Comparison of ENCODE assay signal across 18 cellular contexts in genomic region chr5:54874337-54875021, GRCh38.
DNase-seq lines count a peak whose midpoint lies in the region; ATAC-seq, FAIRE-seq and TF ChIP-seq lines count a peak whose summit lies in the region.
"Had no signal": no experiment of that assay in that cellular context is flagged by ENCODE, and none has a peak within 500 bp of the region (broad histone marks: within the 10 kb centered on the region; RNA-seq: fewer than 3 reads in every experiment).

No MANE protein-coding gene starts in this region.

- intact Hi-C loops in PC-9 (cut with micrococcal nuclease; ENCODE audit: unreplicated experiment): no loop called here
- intact Hi-C loops in endothelial cell of umbilical vein (cut with micrococcal nuclease): loop anchor here (5.0 kb wide), 1 partner anchor 627 kb away; no protein-coding TSS in a partner anchor
- intact Hi-C loops in natural killer cell (cut with micrococcal nuclease): no loop called here
- intact Hi-C loops in activated CD4-positive, alpha-beta T cell treated with anti-CD3 and anti-CD28 coated beads for 36 hours (cut with DNase I, micrococcal nuclease): no loop called here

- H3K4me2 ChIP-seq in PC-9 (peak overlapping the region; percentile 68), endothelial cell of umbilical vein (ENCODE audit: insufficient read depth, low read length) (peak overlapping the region; percentile 12)
- H3K4me2 ChIP-seq: neural progenitor cell had no signal

- dilution Hi-C loops in endothelial cell of umbilical vein (cut with MboI; ENCODE audit: extremely low pct_ligation_motif_present, low sequenced_read_pairs): no loop called here

- no peak for TF ChIP-seq CTCF in PC-9 (conservative IDR thresholded peaks at IDR 0.05)
- no peak for TF ChIP-seq CTCF in endothelial cell of umbilical vein (IDR thresholded peaks at IDR 0.05; ENCODE audit: extremely low read depth in 1 of 2, insufficient read depth in 1 of 2, low read depth in 1 of 2, low read length in 2 of 2)
- TF ChIP-seq CTCF in natural killer cell (IDR thresholded peaks at IDR 0.05): no peak

- H3K4me3 Mint-ChIP-seq in natural killer cell: no peak overlapping the region
- no peak overlapping the region for H3K4me3 Mint-ChIP-seq in activated CD4-positive, alpha-beta T cell treated with anti-CD3 and anti-CD28 coated beads for 36 hours
- H3K4me3 Mint-ChIP-seq: activated CD4-positive, alpha-beta T cell treated with anti-CD3 and anti-CD28 coated beads, Interleukin-2, amount 10 ng/mL, durations not matched to agents 24 days and 14 days; activated T-cell treated with anti-CD3 and anti-CD28 coated beads, Interleukin-2, amount 50 U/mL, for 24 hours; CD8-positive, alpha-beta T cell; neural progenitor cell had no signal

- no peaks in the 10 kb centered on the region for H3K9me2 ChIP-seq in PC-9 (ENCODE audit: insufficient read depth)

- no peaks in the 10 kb centered on the region for H3K4me1 Mint-ChIP-seq in natural killer cell
- peaks cover 3% of the 10 kb centered on the region for H3K4me1 Mint-ChIP-seq in activated CD4-positive, alpha-beta T cell treated with anti-CD3 and anti-CD28 coated beads for 36 hours
- H3K4me1 Mint-ChIP-seq: neural progenitor cell had no signal

- H3K9me3 ChIP-seq in PC-9 (ENCODE audit: insufficient read depth, low read depth) (no peaks in the 10 kb centered on the region), endothelial cell of umbilical vein (replicated peaks; ENCODE audit: control insufficient read depth, insufficient read depth, low read length) (no peaks in the 10 kb centered on the region)
- H3K9me3 ChIP-seq: left ventricle myocardium inferior, transverse colon had no signal

- H3K27ac Mint-ChIP-seq in natural killer cell: no peak overlapping the region
- no peak overlapping the region for H3K27ac Mint-ChIP-seq in activated CD4-positive, alpha-beta T cell treated with anti-CD3 and anti-CD28 coated beads for 36 hours
- H3K27ac Mint-ChIP-seq: activated CD4-positive, alpha-beta T cell treated with anti-CD3 and anti-CD28 coated beads, Interleukin-2, amount 10 ng/mL, durations not matched to agents 24 days and 14 days; activated T-cell treated with anti-CD3 and anti-CD28 coated beads, Interleukin-2, amount 50 U/mL, for 24 hours; CD8-positive, alpha-beta T cell; neural progenitor cell had no signal

- no peaks in the 10 kb centered on the region for H3K9me3 Mint-ChIP-seq in natural killer cell
- no peaks in the 10 kb centered on the region for H3K9me3 Mint-ChIP-seq in activated CD4-positive, alpha-beta T cell treated with anti-CD3 and anti-CD28 coated beads for 36 hours (ENCODE audit: low read depth)
- H3K9me3 Mint-ChIP-seq: activated CD4-positive, alpha-beta T cell treated with anti-CD3 and anti-CD28 coated beads, Interleukin-2, amount 10 ng/mL, durations not matched to agents 24 days and 14 days; activated T-cell treated with anti-CD3 and anti-CD28 coated beads, Interleukin-2, amount 50 U/mL, for 24 hours; CD8-positive, alpha-beta T cell; neural progenitor cell had no signal

- H3K9ac ChIP-seq in endothelial cell of umbilical vein (replicated peaks; ENCODE audit: extremely low read depth, insufficient read depth, low read length): no peak overlapping the region
- H3K9ac ChIP-seq: neural progenitor cell had no signal

- POLR2A ChIA-PET in PC-9 (lab: Charles Lee; ENCODE audit: unreplicated experiment): no interaction called here
- POLR2A ChIA-PET in endothelial cell of umbilical vein (lab: Charles Lee): no interaction called here
- POLR2A ChIA-PET in activated CD4-positive, alpha-beta T cell treated with anti-CD3 and anti-CD28 coated beads for 36 hours (lab: Charles Lee): no interaction called here

- peak; percentile 45 for DNase-seq in KBM-7
- peak in 1 of 2 experiments; percentile 91 for DNase-seq in PC-9
- peak; percentile 92 for DNase-seq in endothelial cell of umbilical vein (ENCODE audit: low read depth, low spot score)
- peak; percentile 40 for DNase-seq in pulmonary artery endothelial cell (ENCODE audit: low read depth, low spot score)
- DNase-seq in natural killer cell: no peak
- DNase-seq in NK-92 (lab: John Stamatoyannopoulos, UW; ENCODE audit: unreplicated experiment): no peak
- no peak for DNase-seq in activated CD4-positive, alpha-beta T cell treated with anti-CD3 and anti-CD28 coated beads for 36 hours
- DNase-seq: activated CD4-positive, alpha-beta T cell treated with anti-CD3 and anti-CD28 coated beads, Interleukin-2, amount 10 ng/mL, durations not matched to agents 24 days and 14 days; activated T-cell treated with anti-CD3 and anti-CD28 coated beads, Interleukin-2, amount 50 U/mL, for 24 hours; anterior cingulate cortex; CD8-positive, alpha-beta T cell; effector memory CD4-positive, alpha-beta T cell; left ventricle myocardium inferior; NCI-H187; stimulated activated CD4-positive, alpha-beta T cell treated with anti-CD3 and anti-CD28 coated beads, Interleukin-12 subunit alpha, Interleukin-12 subunit beta, amount 100 ng/mL, for 4 hours; transverse colon had no signal

- H3K9me1 ChIP-seq in endothelial cell of umbilical vein (replicated peaks; ENCODE audit: control insufficient read depth, extremely low read depth, insufficient read depth, low read length): no peaks in the 10 kb centered on the region

- no TSS peak for BruUV-seq in PC-9 (replicated peaks; lab: Mats Ljungman, UMichigan)
- no TSS peak for BruUV-seq in endothelial cell of umbilical vein (replicated peaks; lab: Mats Ljungman, UMichigan)

- CTCF ChIA-PET in PC-9 (lab: Charles Lee): no interaction called here
- CTCF ChIA-PET in endothelial cell of umbilical vein (lab: Charles Lee): interaction anchor here (0.7 to 3.5 kb wide), 6 partner anchors 12 to 631 kb away, joined by 3 to 24 read pairs (median 3); partner anchors contain the start of genes GPX8 and SNX18
- CTCF ChIA-PET in activated CD4-positive, alpha-beta T cell treated with anti-CD3 and anti-CD28 coated beads for 36 hours (lab: Charles Lee): interaction anchor here (0.9 to 1.2 kb wide), 4 partner anchors 8 to 13 kb away, joined by 3 to 7 read pairs (median 4); no protein-coding TSS in a partner anchor

- H3K27me3 Mint-ChIP-seq in natural killer cell (ENCODE audit: low read depth in 2 of 2): peaks cover 9 to 38% of the 10 kb centered on the region in 2 donors
- H3K27me3 Mint-ChIP-seq in activated CD4-positive, alpha-beta T cell treated with anti-CD3 and anti-CD28 coated beads for 36 hours: peaks cover 46% of the 10 kb centered on the region

- H3K4me3 ChIP-seq in PC-9: peak overlapping the region; percentile 6; the same call in 1 of the 2 replicates
- H3K4me3 ChIP-seq in endothelial cell of umbilical vein (replicated peaks in 1 of 3; ENCODE audit: insufficient read depth in 1 of 3, low read depth in 1 of 3, low read length in 3 of 3): no peak overlapping the region
- H3K4me3 ChIP-seq: left ventricle myocardium inferior, neural progenitor cell, transverse colon had no signal

- in situ Hi-C loops in KBM-7 (cut with MboI; ENCODE audit: low pct_unique_long_range_greater_than_20kb, low sequenced_read_pairs): loop anchor here (25.0 kb wide), 2 partner anchors 362 to 637 kb away; partner anchors contain the start of gene SNX18

- H3K4me1 ChIP-seq in PC-9 (replicated peaks; ENCODE audit: insufficient read depth): peaks cover 27% of the 10 kb centered on the region
- H3K4me1 ChIP-seq in endothelial cell of umbilical vein (ENCODE audit: control insufficient read depth, extremely low read depth, insufficient read depth, low read length): peaks cover 3% of the 10 kb centered on the region
- H3K4me1 ChIP-seq: neural progenitor cell, transverse colon had no signal

- no peak for FAIRE-seq in endothelial cell of umbilical vein (lab: Jason Lieb, UNC)

- H3K27me3 ChIP-seq in PC-9 (ENCODE audit: insufficient read depth, low read depth) (no peaks in the 10 kb centered on the region), endothelial cell of umbilical vein (ENCODE audit: control insufficient read depth in 2 of 2, insufficient read depth in 2 of 2, low read length in 2 of 2) (peaks cover 0 to 4% of the 10 kb centered on the region in 2 experiments)
- H3K27me3 ChIP-seq: neural progenitor cell had no signal

- H2AFZ ChIP-seq in PC-9: no peak overlapping the region
- no peak overlapping the region for H2AFZ ChIP-seq in endothelial cell of umbilical vein (ENCODE audit: low read depth, low read length)
- H2AFZ ChIP-seq: neural progenitor cell had no signal

- peak overlapping the region; percentile 73 for H3K27ac ChIP-seq in PC-9
- no peak overlapping the region for H3K27ac ChIP-seq in endothelial cell of umbilical vein (ENCODE audit: insufficient read depth, low read depth, low read length)
- H3K27ac ChIP-seq: left ventricle myocardium inferior, neural progenitor cell, transverse colon had no signal

- H3K79me2 ChIP-seq in PC-9 (ENCODE audit: low read depth): no peaks in the 10 kb centered on the region
- H3K79me2 ChIP-seq in endothelial cell of umbilical vein (ENCODE audit: control insufficient read depth, insufficient read depth, low read length): no peaks in the 10 kb centered on the region

- H3F3A ChIP-seq in PC-9 (ENCODE audit: insufficient read depth, low read depth): peaks cover 10% of the 10 kb centered on the region; the same call in 1 of the 2 replicates

- H4K20me1 ChIP-seq in PC-9 (ENCODE audit: insufficient read depth): no peaks in the 10 kb centered on the region
- no peaks in the 10 kb centered on the region for H4K20me1 ChIP-seq in endothelial cell of umbilical vein (replicated peaks; ENCODE audit: control insufficient read depth, extremely low read depth, insufficient read depth, low read length)

- H3K36me3 ChIP-seq in PC-9 (ENCODE audit: low read depth): no peaks in the 10 kb centered on the region
- no peaks in the 10 kb centered on the region for H3K36me3 ChIP-seq in endothelial cell of umbilical vein (ENCODE audit: control insufficient read depth in 2 of 2, extremely low read depth in 1 of 2, insufficient read depth in 2 of 2, low read length in 2 of 2)
- H3K36me3 ChIP-seq: left ventricle myocardium inferior, neural progenitor cell, transverse colon had no signal

- H3K36me3 Mint-ChIP-seq in natural killer cell: no peaks in the 10 kb centered on the region
- H3K36me3 Mint-ChIP-seq in activated CD4-positive, alpha-beta T cell treated with anti-CD3 and anti-CD28 coated beads for 36 hours (ENCODE audit: low read depth): no peaks in the 10 kb centered on the region
- H3K36me3 Mint-ChIP-seq: CD8-positive, alpha-beta T cell; neural progenitor cell had no signal

- no peak for ATAC-seq in natural killer cell
- ATAC-seq in activated CD4-positive, alpha-beta T cell treated with anti-CD3 and anti-CD28 coated beads for 36 hours: no peak
- no peak for ATAC-seq in GM18519 (IDR thresholded peaks at IDR 0.05; ENCODE audit: low FRiP score, unreplicated experiment)
- ATAC-seq: CD8-positive, alpha-beta T cell had no signal

- no peak for TF ChIP-seq POLR2A in endothelial cell of umbilical vein (IDR thresholded peaks at IDR 0.05; ENCODE audit: low read depth, low read length)

TF ChIP-seq in endothelial cell of umbilical vein, 7 proteins besides CTCF, POLR2A, EP300 and RAD21 (continues in another document):
- TF ChIP-seq POLR2AphosphoS5 (IDR thresholded peaks at IDR 0.05; ENCODE audit: insufficient read depth, low read depth, low read length): no peak
- TF ChIP-seq JUN (IDR thresholded peaks at IDR 0.05; ENCODE audit: borderline replicate concordance, insufficient read depth, insufficient read length, low read depth): no peak

Comparison
In these comparisons a context has a peak if more than half of its experiments do, and no peak if none do; other contexts are left out.
1. DNase-seq: peak in KBM-7 (single experiment), endothelial cell of umbilical vein (single experiment) and pulmonary artery endothelial cell (single experiment); none in natural killer cell (single experiment), NK-92 (single experiment) and activated CD4-positive, alpha-beta T cell treated with anti-CD3 and anti-CD28 coated beads for 36 hours (single experiment).